In the genomic region with DNA sequence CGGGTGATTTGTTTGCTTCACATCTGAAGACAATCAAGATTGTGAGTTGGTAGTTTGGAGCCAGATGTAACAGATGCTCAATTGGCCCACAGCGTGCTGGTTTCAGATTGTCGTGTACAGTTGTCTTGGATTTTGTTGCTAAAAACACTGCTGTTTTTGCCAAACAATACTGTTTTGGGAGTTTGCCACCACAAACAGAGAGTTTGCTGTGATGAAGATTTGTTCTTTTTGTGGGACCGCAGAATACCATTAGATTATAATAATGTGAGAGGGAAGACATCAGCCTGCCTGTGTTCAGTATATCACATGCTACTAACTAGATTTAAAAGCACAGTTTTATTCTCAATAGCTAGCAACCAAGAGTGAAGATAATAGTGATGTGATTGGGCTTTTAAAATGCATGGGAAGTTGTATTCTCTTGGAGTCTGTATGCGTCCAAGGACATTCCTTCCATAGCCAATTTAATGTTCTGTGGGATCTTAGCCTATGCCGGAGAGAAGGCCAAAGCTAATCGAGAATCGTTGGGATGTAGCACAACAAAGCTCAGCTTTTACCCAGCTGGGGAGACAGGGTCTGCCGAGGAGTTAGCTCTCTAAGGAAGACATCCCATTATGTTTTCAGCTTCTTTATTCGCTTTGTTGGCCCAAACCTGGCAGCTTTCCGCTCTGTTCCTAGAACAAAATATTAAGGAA, we compare ENCODE assay signal across 14 cellular contexts. TPM values are rescaled to one million over a fixed set of nuclear protein-coding genes. Genes with fewer than 3 reads are reported as not detected.
DNase-seq lines count a peak whose midpoint lies in the region; ATAC-seq and TF ChIP-seq lines count a peak whose summit lies in the region.
"Had no signal": no experiment of that assay in that cellular context is flagged by ENCODE, and none has a peak within 500 bp of the region (broad histone marks: within the 10 kb centered on the region; RNA-seq: fewer than 3 reads in every experiment).

No MANE protein-coding gene starts in this region.

- H3K27me3 Mint-ChIP-seq in activated CD4-positive, alpha-beta memory T cell treated with anti-CD3 and anti-CD28 coated beads for 36 hours = peaks cover 2% of the 10 kb centered on the region

- CTCF ChIA-PET in A673 (lab: Charles Lee) = no interaction called here
- CTCF ChIA-PET in activated CD4-positive, alpha-beta memory T cell treated with anti-CD3 and anti-CD28 coated beads for 36 hours (lab: Charles Lee) = no interaction called here

- no TSS peak for BruUV-seq in A673 (replicated peaks; lab: Mats Ljungman, UMichigan)

- H3K27me3 ChIP-seq in heart left ventricle (no peaks in the 10 kb centered on the region), A673 (replicated peaks; ENCODE audit: insufficient read depth, low read depth, low read length, poor library complexity) (peaks cover 9% of the 10 kb centered on the region)

- H3K4me1 Mint-ChIP-seq in activated CD4-positive, alpha-beta memory T cell treated with anti-CD3 and anti-CD28 coated beads for 36 hours (ENCODE audit: low read depth) = no peaks in the 10 kb centered on the region
- H3K4me1 Mint-ChIP-seq: activated CD8-positive, alpha-beta memory T cell treated with anti-CD3 and anti-CD28 coated beads, Interleukin-2, amount 10 ng/mL, durations not matched to agents 7 days and 5 days; activated naive CD4-positive, alpha-beta T cell treated with anti-CD3 and anti-CD28 coated beads, Interleukin-2, amount 50 U/mL, for 24 hours; WTC11 had no signal

- TF ChIP-seq POLR2A in heart left ventricle (IDR thresholded peaks at IDR 0.05) = no peak

- DNase-seq in AG08395 (ENCODE audit: low spot score) = peak; percentile 75
- DNase-seq in astrocyte of the hippocampus (ENCODE audit: low read depth, low spot score) = peak; percentile 4
- peak in 2 of 5 donors; percentile 29 to 42 for DNase-seq in heart left ventricle
- DNase-seq in sciatic nerve (ENCODE audit: low spot score) = no peak
- no peak for DNase-seq in A673 (ENCODE audit: low spot score)
- DNase-seq in stimulated activated CD4-positive, alpha-beta T cell treated with anti-CD3 and anti-CD28 coated beads, Interleukin-4, amount 100 ng/mL, for 1 hour = no peak
- no peak for DNase-seq in activated CD4-positive, alpha-beta memory T cell treated with anti-CD3 and anti-CD28 coated beads for 36 hours
- DNase-seq: activated CD8-positive, alpha-beta memory T cell treated with anti-CD3 and anti-CD28 coated beads, Interleukin-2, amount 10 ng/mL, durations not matched to agents 7 days and 5 days; NCI-H2227 treated with DMSO at 0.1 percent for 48 hours; retina had no signal

- peaks cover 0 to 5% (median 0%) of the 10 kb centered on the region in 12 donors for H3K9me3 ChIP-seq in heart left ventricle
- no peaks in the 10 kb centered on the region for H3K9me3 ChIP-seq in A673 (ENCODE audit: low read depth, low read length, poor library complexity, severe bottlenecking)

- H3K27ac Mint-ChIP-seq in activated CD4-positive, alpha-beta memory T cell treated with anti-CD3 and anti-CD28 coated beads for 36 hours = no peak overlapping the region
- H3K27ac Mint-ChIP-seq: activated CD8-positive, alpha-beta memory T cell treated with anti-CD3 and anti-CD28 coated beads, Interleukin-2, amount 10 ng/mL, durations not matched to agents 7 days and 5 days; activated naive CD4-positive, alpha-beta T cell treated with anti-CD3 and anti-CD28 coated beads, Interleukin-2, amount 50 U/mL, for 24 hours; WTC11 had no signal

- POLR2A ChIA-PET in A673 (lab: Charles Lee; ENCODE audit: low non-redundant PET) = no interaction called here
- POLR2A ChIA-PET in activated CD4-positive, alpha-beta memory T cell treated with anti-CD3 and anti-CD28 coated beads for 36 hours (lab: Charles Lee) = no interaction called here

- no peak overlapping the region for H3K4me3 Mint-ChIP-seq in activated CD4-positive, alpha-beta memory T cell treated with anti-CD3 and anti-CD28 coated beads for 36 hours
- H3K4me3 Mint-ChIP-seq: activated CD8-positive, alpha-beta memory T cell treated with anti-CD3 and anti-CD28 coated beads, Interleukin-2, amount 10 ng/mL, durations not matched to agents 7 days and 5 days; activated naive CD4-positive, alpha-beta T cell treated with anti-CD3 and anti-CD28 coated beads, Interleukin-2, amount 50 U/mL, for 24 hours; WTC11 had no signal

- peaks cover 0 to 18% (median 0%) of the 10 kb centered on the region in 12 donors for H3K4me1 ChIP-seq in heart left ventricle
- no peaks in the 10 kb centered on the region for H3K4me1 ChIP-seq in A673 (ENCODE audit: insufficient read depth, low read length, poor library complexity, severe bottlenecking)

- TF ChIP-seq CTCF in heart left ventricle (IDR thresholded peaks at IDR 0.05) (no peak), A673 (conservative IDR thresholded peaks at IDR 0.05; ENCODE audit: low read depth, low read length) (no peak)

- intact Hi-C loops in heart left ventricle (cut with DNase I) (no loop called here), sciatic nerve (cut with DNase I) (no loop called here), A673 (cut with micrococcal nuclease; ENCODE audit: unreplicated experiment) (no loop called here)
- intact Hi-C loops in activated CD4-positive, alpha-beta memory T cell treated with anti-CD3 and anti-CD28 coated beads for 36 hours (cut with micrococcal nuclease) = no loop called here

- H3K27ac ChIP-seq in heart left ventricle = peak overlapping the region in 10 of 12 donors; percentile 2 to 73 (median 20)
- no peak overlapping the region for H3K27ac ChIP-seq in A673 (ENCODE audit: low read depth, low read length, poor library complexity, severe bottlenecking)

- H3K9me3 Mint-ChIP-seq in activated CD4-positive, alpha-beta memory T cell treated with anti-CD3 and anti-CD28 coated beads for 36 hours = no peaks in the 10 kb centered on the region
- H3K9me3 Mint-ChIP-seq: activated naive CD4-positive, alpha-beta T cell treated with anti-CD3 and anti-CD28 coated beads, Interleukin-2, amount 50 U/mL, for 24 hours had no signal

- peak overlapping the region in 1 of 12 donors; percentile 11 for H3K4me3 ChIP-seq in heart left ventricle
- H3K4me3 ChIP-seq in A673 (ENCODE audit: low read depth, low read length, poor library complexity, severe bottlenecking) = no peak overlapping the region

- WGBS in heart left ventricle, 4 donors = 64 to 74% (median 69%) methylated on average over 11 of the region's 11 CpGs

- ATAC-seq in heart left ventricle = peak; percentile 22 to 74 (median 63)
- peak; percentile 92 for ATAC-seq in sciatic nerve
- ATAC-seq in HG02588 (IDR thresholded peaks at IDR 0.05; ENCODE audit: unreplicated experiment) = no peak
- ATAC-seq: activated CD8-positive, alpha-beta memory T cell treated with anti-CD3 and anti-CD28 coated beads, Interleukin-2, amount 10 ng/mL, durations not matched to agents 7 days and 5 days; SK-N-SH treated with all-trans-retinoic acid at 6 μM for 48 hours; WTC11 had no signal

- no peaks in the 10 kb centered on the region for H3K36me3 Mint-ChIP-seq in activated CD4-positive, alpha-beta memory T cell treated with anti-CD3 and anti-CD28 coated beads for 36 hours
- H3K36me3 Mint-ChIP-seq: activated CD8-positive, alpha-beta memory T cell treated with anti-CD3 and anti-CD28 coated beads, Interleukin-2, amount 10 ng/mL, durations not matched to agents 7 days and 5 days; activated naive CD4-positive, alpha-beta T cell treated with anti-CD3 and anti-CD28 coated beads, Interleukin-2, amount 50 U/mL, for 24 hours had no signal

- H3K36me3 ChIP-seq in heart left ventricle = no peaks in the 10 kb centered on the region
- H3K36me3 ChIP-seq in A673 (ENCODE audit: insufficient read depth, low read length, poor library complexity, severe bottlenecking) = no peaks in the 10 kb centered on the region

RNA-seq across cellular contexts. Expression of gene ITGA8, which starts 18.7 kb away (rescaled TPM):
- 1 to 10 TPM in 6 of 9 donors, under 1 TPM in 3; 0.50 to 4.3 (median 1.5) TPM for total RNA-seq in heart left ventricle
- 1 to 10 TPM in 1 of 2 donors, under 1 TPM in 1; 0.82 to 1.8 TPM for polyA plus RNA-seq in heart left ventricle
- total RNA-seq in sciatic nerve = 4.5 TPM
- total RNA-seq in A673 (2021) = 0.07 TPM in 1 of 2 replicates, not detected in the other
- not detected for total RNA-seq in activated CD4-positive, alpha-beta memory T cell treated with anti-CD3 and anti-CD28 coated beads for 36 hours
- total RNA-seq: activated CD8-positive, alpha-beta memory T cell treated with anti-CD3 and anti-CD28 coated beads, Interleukin-2, amount 10 ng/mL, durations not matched to agents 7 days and 5 days; WTC11 had no signal

Comparison
In these comparisons a context has a peak if more than half of its experiments do, and no peak if none do; other contexts are left out.
1. DNase-seq: peak in AG08395 (single experiment) and astrocyte of the hippocampus (single experiment); none in sciatic nerve (single experiment), A673 (single experiment), stimulated activated CD4-positive, alpha-beta T cell treated with anti-CD3 and anti-CD28 coated beads, Interleukin-4, amount 100 ng/mL, for 1 hour (single experiment) and activated CD4-positive, alpha-beta memory T cell treated with anti-CD3 and anti-CD28 coated beads for 36 hours (single experiment).